In the genomic region with DNA sequence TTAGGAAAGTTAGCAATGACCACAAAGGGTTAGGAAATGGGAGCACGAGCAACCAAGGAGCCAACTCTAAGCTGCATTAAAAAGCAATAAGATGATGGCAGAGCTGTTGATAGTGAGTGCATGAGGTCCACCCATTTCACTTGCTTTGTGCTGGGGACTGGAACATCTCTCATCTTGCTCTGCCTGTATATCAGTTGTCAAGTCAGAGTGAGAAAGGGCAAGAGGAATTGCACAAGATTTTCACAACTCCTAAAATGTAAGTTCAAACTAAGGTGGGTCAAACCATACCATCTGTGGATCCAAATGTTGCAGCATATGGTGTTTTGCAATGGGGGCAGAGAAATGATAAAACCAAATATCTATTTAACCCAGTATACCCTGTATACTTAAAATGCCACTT, we compare ENCODE assay signal across 29 cellular contexts. TPM values are rescaled to one million over a fixed set of nuclear protein-coding genes. Genes with fewer than 3 reads are reported as not detected.
"Had no signal": no experiment of that assay in that cellular context is flagged by ENCODE, and none has a peak within 500 bp of the region (broad histone marks: within the 10 kb centered on the region; RNA-seq: fewer than 3 reads in every experiment).

No MANE protein-coding gene starts in this region.

- H3K27me3 Mint-ChIP-seq: activated naive CD4-positive, alpha-beta T cell treated with anti-CD3 and anti-CD28 coated beads, Interleukin-2, amount 50 U/mL, for 24 hours had no signal

- H3K4me1 ChIP-seq: adrenal gland, breast epithelium, esophagus muscularis mucosa, left ventricle myocardium inferior had no signal

- DNase-seq: activated CD4-positive, CD25-positive, alpha-beta regulatory T cell treated with anti-CD3 and anti-CD28 coated beads, Interleukin-2, amount 50 U/mL, for 72 hours; activated CD8-positive, alpha-beta memory T cell treated with anti-CD3 and anti-CD28 coated beads for 24 hours; activated CD8-positive, alpha-beta memory T cell treated with anti-CD3 and anti-CD28 coated beads, Interleukin-2, amount 50 U/mL, for 48 hours; activated effector memory CD4-positive, alpha-beta T cell treated with Interleukin-2 at 50 U/mL for 16 hours; activated T-cell treated with anti-CD3 and anti-CD28 coated beads, Interleukin-2, amount 50 U/mL, for 48 hours; adrenal gland; cerebellar nuclear complex; effector CD8-positive, alpha-beta T cell; heart right ventricle; kidney glomerular epithelial cell; left ventricle myocardium inferior; mammary epithelial cell; midbrain; stimulated activated CD4-positive, alpha-beta T cell treated with anti-CD3 and anti-CD28 coated beads, Interleukin-12 subunit alpha, Interleukin-12 subunit beta, amount 100 ng/mL, for 4 hours; stimulated activated CD4-positive, alpha-beta T cell treated with anti-CD3 and anti-CD28 coated beads, Interleukin-1b, Interleukin-23, amount 100 ng/mL, for 48 hours; stimulated activated naive CD4-positive, alpha-beta T cell treated with Interleukin-2 at 50 U/mL for 16 hours; thyroid gland had no signal

- H3K4me3 Mint-ChIP-seq: activated naive CD4-positive, alpha-beta T cell treated with anti-CD3 and anti-CD28 coated beads, Interleukin-2, amount 50 U/mL, for 24 hours; neural crest cell had no signal

- H3K36me3 Mint-ChIP-seq: activated naive CD4-positive, alpha-beta T cell treated with anti-CD3 and anti-CD28 coated beads, Interleukin-2, amount 50 U/mL, for 24 hours had no signal

- H3K36me3 ChIP-seq: adrenal gland, breast epithelium, esophagus muscularis mucosa, heart right ventricle, left ventricle myocardium inferior, right atrium auricular region, thyroid gland had no signal

- H3K9me3 ChIP-seq: adrenal gland, breast epithelium, esophagus muscularis mucosa, heart right ventricle, left ventricle myocardium inferior, right atrium auricular region, thyroid gland had no signal

- H3K27me3 ChIP-seq: right atrium auricular region, thyroid gland had no signal

- H3K4me3 ChIP-seq: adrenal gland, breast epithelium, esophagus muscularis mucosa, heart right ventricle, left ventricle myocardium inferior, right atrium auricular region, thyroid gland had no signal

- H3K27ac Mint-ChIP-seq: activated naive CD4-positive, alpha-beta T cell treated with anti-CD3 and anti-CD28 coated beads, Interleukin-2, amount 50 U/mL, for 24 hours; progenitor cell of endocrine pancreas had no signal

- H3K9me3 Mint-ChIP-seq: activated naive CD4-positive, alpha-beta T cell treated with anti-CD3 and anti-CD28 coated beads, Interleukin-2, amount 50 U/mL, for 24 hours; neural crest cell had no signal

- H3K27ac ChIP-seq: adrenal gland, breast epithelium, esophagus muscularis mucosa, heart right ventricle, left ventricle myocardium inferior, right atrium auricular region, thyroid gland, VCaP had no signal

- ATAC-seq: heart right ventricle had no signal

RNA-seq across cellular contexts. Expression of a gene that starts 2.8 kb away (rescaled TPM):
- total RNA-seq: myocyte, neural crest cell, progenitor cell of endocrine pancreas, right atrium auricular region, subcutaneous adipose tissue, ureter had no signal

RNA-seq across cellular contexts. Expression of a gene that starts 35.8 kb away (rescaled TPM):
- total RNA-seq: astrocyte, endothelial cell of umbilical vein, mammary epithelial cell, myocyte, neural crest cell, progenitor cell of endocrine pancreas had no signal
